8 cellular contexts compared by ENCODE assay signal in genomic region chr5:54234304-54234938, GRCh38.
A peak's percentile ranks its signal among the peaks of the same experiment; 100 is the strongest.
DNase-seq lines count a peak whose midpoint lies in the region; ATAC-seq and TF ChIP-seq lines count a peak whose summit lies in the region.

No MANE protein-coding gene starts in this region.

- WGBS in suprapubic skin, result 50% methylated on average over 2 of the region's 2 CpGs

- ATAC-seq in HCT116, result no peak
- no peak for ATAC-seq in GM21381 (IDR thresholded peaks at IDR 0.05; ENCODE audit: unreplicated experiment)
- ATAC-seq in esophagus mucosa, result no peak

- H3K27ac ChIP-seq in HCT116 (ENCODE audit: low read depth, low read length) (no peak overlapping the region), PC-9 (no peak overlapping the region), suprapubic skin (no peak overlapping the region)

- H3K27me3 ChIP-seq in HCT116 (ENCODE audit: insufficient read depth, low read length), result no peaks in the 10 kb centered on the region
- H3K27me3 ChIP-seq in PC-9 (ENCODE audit: insufficient read depth, low read depth), result no peaks in the 10 kb centered on the region
- no peaks in the 10 kb centered on the region for H3K27me3 ChIP-seq in suprapubic skin

- POLR2A ChIA-PET in HCT116 (lab: Charles Lee), result interaction anchor here (1.6 kb wide), 1 partner anchor 76 kb away, joined by 3 read pairs; the partner anchor contains the start of gene ARL15
- POLR2A ChIA-PET in PC-9 (lab: Charles Lee; ENCODE audit: unreplicated experiment), result interaction anchor here (0.6 to 0.7 kb wide), 2 partner anchors 674 to 925 kb away, joined by 3 to 6 read pairs; partner anchors contain the start of gene GPX8

- H3K9ac ChIP-seq in HCT116 (ENCODE audit: low read length), result no peak overlapping the region

- H3K4me3 ChIP-seq in HCT116 (replicated peaks in 1 of 2; ENCODE audit: low read depth in 1 of 2, low read length in 2 of 2) (no peak overlapping the region), PC-9 (no peak overlapping the region), fibroblast of mammary gland (ENCODE audit: control insufficient read depth, low read depth, low read length) (no peak overlapping the region), suprapubic skin (no peak overlapping the region)

- peak; percentile 38 for TF ChIP-seq RAD21 in HCT116 (IDR thresholded peaks at IDR 0.05; ENCODE audit: low read depth)

- H3K4me2 ChIP-seq in HCT116 (ENCODE audit: low read length) (no peak overlapping the region), PC-9 (0 out of 2 replicates have a peak overlapping the region, but pooled peaks have one; percentile 25)

- H2AFZ ChIP-seq in HCT116 (ENCODE audit: low read depth, low read length, poor library complexity, severe bottlenecking) (no peak overlapping the region), PC-9 (no peak overlapping the region)

- no peak for TF ChIP-seq POLR2A in HCT116 (IDR thresholded peaks at IDR 0.05; ENCODE audit: borderline replicate concordance, extremely low read depth, insufficient read depth, insufficient read length)
- no peak for TF ChIP-seq POLR2A in suprapubic skin (IDR thresholded peaks at IDR 0.05)

- RAD21 ChIA-PET in HCT116 (lab: Charles Lee; ENCODE audit: low non-redundant PET in 1 of 2, low total read pairs in 2 of 2, uncharacterized antibody in 2 of 2, unreplicated experiment in 2 of 2), result interaction anchor here in 1 of 2 experiments (0.8 to 1.0 kb wide), 2 partner anchors 9 to 972 kb away, joined by 3 to 4 read pairs; no protein-coding TSS in a partner anchor

- BruUV-seq in HCT116 (replicated peaks; lab: Mats Ljungman, UMichigan), result no TSS peak
- no TSS peak for BruUV-seq in PC-9 (replicated peaks; lab: Mats Ljungman, UMichigan)

- TF ChIP-seq EP300 in suprapubic skin (IDR thresholded peaks at IDR 0.05), result no peak

- H3K79me2 ChIP-seq in HCT116 (ENCODE audit: insufficient read depth, low read length), result no peaks in the 10 kb centered on the region
- H3K79me2 ChIP-seq in PC-9 (ENCODE audit: low read depth), result no peaks in the 10 kb centered on the region

- H3F3A ChIP-seq in PC-9 (ENCODE audit: insufficient read depth, low read depth), result no peaks in the 10 kb centered on the region

- H3K36me3 ChIP-seq in HCT116 (ENCODE audit: control insufficient read depth in 1 of 2, insufficient read depth in 2 of 2, low read length in 2 of 2), result no peaks in the 10 kb centered on the region
- no peaks in the 10 kb centered on the region for H3K36me3 ChIP-seq in PC-9 (ENCODE audit: low read depth)
- no peaks in the 10 kb centered on the region for H3K36me3 ChIP-seq in suprapubic skin

- peak; percentile 47 for DNase-seq in DMS 273 (lab: John Stamatoyannopoulos, UW; ENCODE audit: unreplicated experiment)
- no peak for DNase-seq in HCT116 (ENCODE audit: low read depth, low spot score)
- no peak for DNase-seq in PC-9
- peak; percentile 61 for DNase-seq in fibroblast of mammary gland (ENCODE audit: low read depth)
- DNase-seq in suprapubic skin (ENCODE audit: low spot score in 2 of 2), result no peak
- no peak for DNase-seq in stimulated activated CD4-positive, alpha-beta T cell treated with anti-CD3 and anti-CD28 coated beads, Interleukin-4, amount 100 ng/mL, for 1 hour

- intact Hi-C loops in HCT116 (cut with micrococcal nuclease), result loop anchor here (5.0 kb wide), 1 partner anchor 1062 kb away; no protein-coding TSS in a partner anchor
- intact Hi-C loops in PC-9 (cut with micrococcal nuclease; ENCODE audit: unreplicated experiment), result no loop called here

- H3K9me2 ChIP-seq in HCT116 (ENCODE audit: insufficient read depth) (no peaks in the 10 kb centered on the region), PC-9 (ENCODE audit: insufficient read depth) (no peaks in the 10 kb centered on the region)

- TF ChIP-seq CTCF in HCT116 (IDR thresholded peaks at IDR 0.05 in 2 of 3, conservative IDR thresholded peaks at IDR 0.05 in 1 of 3; ENCODE audit: borderline replicate concordance in 1 of 3, insufficient read depth in 1 of 3, low read depth in 2 of 3, low read length in 2 of 3), result peak; percentile 28 to 59 (median 36); a peak in 4 of 6 replicates
- peak; percentile 79 for TF ChIP-seq CTCF in PC-9 (conservative IDR thresholded peaks at IDR 0.05)
- TF ChIP-seq CTCF in fibroblast of mammary gland (conservative IDR thresholded peaks at IDR 0.05; ENCODE audit: control insufficient read depth, insufficient read depth, low read depth, low read length), result peak; percentile 58
- peak; percentile 11 to 35 for TF ChIP-seq CTCF in suprapubic skin (IDR thresholded peaks at IDR 0.05)

- CTCF ChIA-PET in HCT116 (lab: Charles Lee), result interaction anchor here (0.7 to 2.1 kb wide), 21 partner anchors 9 to 1286 kb away, joined by 3 to 21 read pairs (median 4); no protein-coding TSS in a partner anchor
- CTCF ChIA-PET in PC-9 (lab: Charles Lee), result interaction anchor here (0.7 kb wide), 2 partner anchors 370 to 1379 kb away, joined by 5 to 6 read pairs; no protein-coding TSS in a partner anchor

- H4K20me1 ChIP-seq in HCT116 (ENCODE audit: insufficient read depth) (no peaks in the 10 kb centered on the region), PC-9 (ENCODE audit: insufficient read depth) (no peaks in the 10 kb centered on the region)

- H3K4me1 ChIP-seq in HCT116 (ENCODE audit: control insufficient read depth in 1 of 2, insufficient read depth in 2 of 2, low read length in 2 of 2) (no peaks in the 10 kb centered on the region), PC-9 (replicated peaks; ENCODE audit: insufficient read depth) (no peaks in the 10 kb centered on the region), suprapubic skin (peaks cover 10% of the 10 kb centered on the region)

- H3K9me3 ChIP-seq in HCT116 (ENCODE audit: control insufficient read depth in 1 of 2, insufficient read depth in 1 of 2, low read depth in 1 of 2, low read length in 2 of 2), result no peaks in the 10 kb centered on the region
- no peaks in the 10 kb centered on the region for H3K9me3 ChIP-seq in PC-9 (ENCODE audit: insufficient read depth, low read depth)
- H3K9me3 ChIP-seq in suprapubic skin, result no peaks in the 10 kb centered on the region

TF ChIP-seq in HCT116, 20 proteins besides CTCF, POLR2A, EP300 and RAD21:
- TF ChIP-seq EZH2 (IDR thresholded peaks at IDR 0.05) (no peak), EZH2phosphoT487 (IDR thresholded peaks at IDR 0.05; ENCODE audit: borderline replicate concordance) (no peak), ATF3 (IDR thresholded peaks at IDR 0.05) (no peak), EGR1 (IDR thresholded peaks at IDR 0.05; ENCODE audit: low read depth) (no peak), FOSL1 (IDR thresholded peaks at IDR 0.05; ENCODE audit: low read depth) (no peak), ZNF274 (IDR thresholded peaks at IDR 0.05; ENCODE audit: low read depth, low read length) (no peak), CBX3 (IDR thresholded peaks at IDR 0.05; ENCODE audit: low read depth) (no peak), CEBPB (IDR thresholded peaks at IDR 0.05; ENCODE audit: low read depth) (no peak), REST (IDR thresholded peaks at IDR 0.05; ENCODE audit: low read depth) (no peak), SRF (IDR thresholded peaks at IDR 0.05; ENCODE audit: low read depth) (no peak), SP1 (IDR thresholded peaks at IDR 0.05; ENCODE audit: low read depth) (no peak), POLR2AphosphoS5 (IDR thresholded peaks at IDR 0.05; ENCODE audit: low read depth, low read length) (no peak), ELF1 (IDR thresholded peaks at IDR 0.05; ENCODE audit: borderline replicate concordance, low read depth) (no peak), ZFX (IDR thresholded peaks at IDR 0.05) (no peak), TCF7L2 (IDR thresholded peaks at IDR 0.05; ENCODE audit: borderline replicate concordance, extremely low read depth, insufficient read depth, insufficient read length) (no peak)
TF ChIP-seq in HCT116: peak in this region for 0.

Comparison
In these comparisons a context has a peak if more than half of its experiments do, and no peak if none do; other contexts are left out.
1. DNase-seq: peak in DMS 273 (single experiment) and fibroblast of mammary gland (single experiment); none in HCT116 (single experiment), PC-9 (0 of 2), suprapubic skin (0 of 2) and stimulated activated CD4-positive, alpha-beta T cell treated with anti-CD3 and anti-CD28 coated beads, Interleukin-4, amount 100 ng/mL, for 1 hour (single experiment).
2. CTCF ChIP-seq: peak in every context shown above with its lines; median percentile 79 in PC-9; 58 in fibroblast of mammary gland; 36 in HCT116; 23 in suprapubic skin.